ENCODE assay signal across 8 cellular contexts in the genomic region with DNA sequence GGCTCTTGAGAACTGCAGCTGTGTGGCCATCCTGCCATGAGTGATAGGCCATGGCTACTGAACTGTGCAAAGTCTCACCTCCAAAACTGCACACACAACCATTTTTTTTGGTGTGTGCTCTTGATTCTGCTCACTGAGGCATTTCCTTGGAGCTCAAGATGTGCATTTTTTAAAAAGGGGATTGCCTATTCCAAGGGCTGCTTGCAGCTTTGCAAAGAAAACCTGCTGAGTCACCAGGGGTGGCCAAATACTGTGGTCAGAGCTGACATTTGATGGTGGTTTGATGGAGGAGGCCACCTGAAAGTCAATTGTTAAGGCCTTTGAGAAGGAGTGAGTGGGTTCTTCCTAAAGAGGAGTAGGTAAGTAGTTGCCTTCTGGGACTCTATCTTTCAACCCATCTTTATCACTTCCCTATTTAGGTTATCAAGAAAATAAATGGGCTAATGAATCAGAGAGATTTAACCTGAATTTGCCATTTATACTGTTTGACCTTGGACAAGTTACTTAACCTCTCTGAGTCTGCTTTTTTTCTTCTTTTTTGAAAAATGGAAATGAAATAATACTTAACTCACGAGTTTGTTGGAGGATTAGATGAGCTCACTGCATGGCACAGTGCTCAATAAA.
DNase-seq lines count a peak whose midpoint lies in the region; ATAC-seq, FAIRE-seq and TF ChIP-seq lines count a peak whose summit lies in the region.

No MANE protein-coding gene starts in this region.

- H2BK5ac ChIP-seq in H1 (ENCODE audit: low read depth, low read length) = no peak overlapping the region

- peak overlapping the region; percentile 13 for H3K56ac ChIP-seq in H1 (replicated peaks; ENCODE audit: insufficient read length, low read depth, low read length)

- H3K14ac ChIP-seq in H1 (ENCODE audit: insufficient read length) = no peak overlapping the region

- no peak overlapping the region for H2BK120ac ChIP-seq in H1 (replicated peaks; ENCODE audit: low read depth, low read length)

- H3K36me3 ChIP-seq in H1 (ENCODE audit: control insufficient read depth in 2 of 4, insufficient read depth in 4 of 4, low read length in 3 of 4) (no peaks in the 10 kb centered on the region), vagina (no peaks in the 10 kb centered on the region), tibial nerve (no peaks in the 10 kb centered on the region), gastroesophageal sphincter (no peaks in the 10 kb centered on the region)

- no peak overlapping the region for H2BK12ac ChIP-seq in H1 (ENCODE audit: low read depth, low read length)

- no peak for TF ChIP-seq CTCF in GM13976 (IDR thresholded peaks at IDR 0.05; ENCODE audit: borderline replicate concordance, control extremely low read depth, extremely low read depth, insufficient read depth, missing control alignments)
- no peak for TF ChIP-seq CTCF in H1 (IDR thresholded peaks at IDR 0.05; ENCODE audit: control extremely low read depth in 1 of 3, insufficient read depth in 1 of 3, low read depth in 1 of 3, low read length in 3 of 3)
- TF ChIP-seq CTCF in vagina (IDR thresholded peaks at IDR 0.05) = no peak
- no peak for TF ChIP-seq CTCF in tibial nerve (IDR thresholded peaks at IDR 0.05)
- TF ChIP-seq CTCF in gastroesophageal sphincter (IDR thresholded peaks at IDR 0.05) = no peak

- no peak overlapping the region for H4K5ac ChIP-seq in H1 (ENCODE audit: insufficient read length, low read depth, low read length)

- H2BK20ac ChIP-seq in H1 (ENCODE audit: low read length) = no peak overlapping the region

- H2AFZ ChIP-seq in H1 (ENCODE audit: low read length) = 0 out of 2 replicates have a peak overlapping the region, but pooled peaks have one; percentile 64

- no peaks in the 10 kb centered on the region for H3K27me3 ChIP-seq in H1 (replicated peaks in 1 of 4; ENCODE audit: control insufficient read depth in 3 of 4, extremely low read depth in 1 of 4, insufficient read depth in 3 of 4, low read length in 3 of 4)
- H3K27me3 ChIP-seq in vagina = no peaks in the 10 kb centered on the region
- H3K27me3 ChIP-seq in tibial nerve = no peaks in the 10 kb centered on the region
- H3K27me3 ChIP-seq in gastroesophageal sphincter = no peaks in the 10 kb centered on the region

- no peak for FAIRE-seq in H1 (lab: Jason Lieb, UNC)

- TF ChIP-seq POLR2A in H1 (IDR thresholded peaks at IDR 0.05; ENCODE audit: control extremely low read depth in 1 of 2, low read depth in 2 of 2, low read length in 2 of 2) (no peak), vagina (IDR thresholded peaks at IDR 0.05) (no peak), tibial nerve (IDR thresholded peaks at IDR 0.05) (no peak), gastroesophageal sphincter (IDR thresholded peaks at IDR 0.05) (no peak)

- H4K20me1 ChIP-seq in H1 (replicated peaks in 1 of 2; ENCODE audit: control insufficient read depth in 1 of 2, insufficient read depth in 2 of 2, low read length in 2 of 2) = no peaks in the 10 kb centered on the region

- H3K79me2 ChIP-seq in H1 (ENCODE audit: control insufficient read depth in 1 of 2, insufficient read depth in 2 of 2, low read length in 2 of 2) = no peaks in the 10 kb centered on the region

- no peak overlapping the region for H2AK5ac ChIP-seq in H1 (ENCODE audit: low read depth, low read length)

- in situ Hi-C loops in GM13976 (cut with MboI; ENCODE audit: low sequenced_read_pairs, unreplicated experiment) = no loop called here

- H3K27ac ChIP-seq in H1 (ENCODE audit: low read depth, low read length) (no peak overlapping the region), vagina (no peak overlapping the region), tibial nerve (no peak overlapping the region), gastroesophageal sphincter (no peak overlapping the region)

- H3K23me2 ChIP-seq in H1 (ENCODE audit: low read depth, low read length) = no peaks in the 10 kb centered on the region

- ATAC-seq in GM21526 (IDR thresholded peaks at IDR 0.05; ENCODE audit: low FRiP score, unreplicated experiment) = peak; percentile 82
- ATAC-seq in esophagus mucosa = no peak
- no peak for ATAC-seq in gastroesophageal sphincter

- POLR2A ChIA-PET in H1 (lab: Charles Lee; ENCODE audit: partially characterized antibody) = no interaction called here

- TF ChIP-seq EP300 in H1 (IDR thresholded peaks at IDR 0.05; ENCODE audit: borderline replicate concordance in 1 of 2, low read depth in 2 of 2, low read length in 2 of 2) (no peak), tibial nerve (IDR thresholded peaks at IDR 0.05) (no peak), gastroesophageal sphincter (IDR thresholded peaks at IDR 0.05) (no peak)

- CTCF ChIA-PET in H1 (lab: Charles Lee; ENCODE audit: partially characterized antibody) = interaction anchor here (0.9 to 1.6 kb wide), 2 partner anchors 9 to 38 kb away, joined by 3 to 6 read pairs; no protein-coding TSS in a partner anchor

- no peak overlapping the region for H3K18ac ChIP-seq in H1 (ENCODE audit: extremely low read depth, low read length)

- H2BK15ac ChIP-seq in H1 (ENCODE audit: low read length) = no peak overlapping the region

- H4K8ac ChIP-seq in H1 (ENCODE audit: extremely low read depth, insufficient read depth, low read length) = no peak overlapping the region

- WGBS in H1 (ENCODE audit: extremely low coverage in 1 of 2, insufficient coverage in 1 of 2, insufficient read length in 1 of 2, insufficient replicate concordance in 2 of 2, low coverage in 1 of 2, low lambda C conversion rate in 2 of 2, missing lambda C conversion rate in 1 of 2), 2 experiments = 85% methylated on average over 1 of the region's 1 CpG; no CpG with 5 or more reads in 1 of the 2 experiments
- WGBS in tibial nerve, 2 donors = 71 to 90% methylated on average over 1 of the region's 1 CpG
- 89 to 100% methylated on average over 1 of the region's 1 CpG for WGBS in gastroesophageal sphincter (ENCODE audit: low coverage in 1 of 2), 2 donors

- H3K9ac ChIP-seq in H1 (replicated peaks in 1 of 4; ENCODE audit: extremely low read depth in 1 of 4, low read depth in 3 of 4, low read length in 3 of 4) = no peak overlapping the region

- no peaks in the 10 kb centered on the region for H3K9me3 ChIP-seq in H1 (ENCODE audit: insufficient read depth in 2 of 2, low read depth in 1 of 2, low read length in 1 of 2)
- no peaks in the 10 kb centered on the region for H3K9me3 ChIP-seq in vagina
- H3K9me3 ChIP-seq in tibial nerve = no peaks in the 10 kb centered on the region
- H3K9me3 ChIP-seq in gastroesophageal sphincter = no peaks in the 10 kb centered on the region

- intact Hi-C loops in vagina (cut with DNase I) = no loop called here

- no peak overlapping the region for H4K91ac ChIP-seq in H1 (replicated peaks; ENCODE audit: insufficient read length, low read length)

- DNase-seq in GM13976 (ENCODE audit: low spot score) = peak; percentile 57
- peak; percentile 40 for DNase-seq in HK-2 (ENCODE audit: unreplicated experiment)
- DNase-seq in H1 (ENCODE audit: low read depth in 1 of 2, low spot score in 2 of 2) = no peak
- no peak for DNase-seq in vagina (ENCODE audit: extremely low spot score in 2 of 2)
- no peak for DNase-seq in tibial nerve (ENCODE audit: low spot score in 2 of 2)

- H3K4me3 ChIP-seq in H1 (ENCODE audit: extremely low read depth in 1 of 4, insufficient read depth in 2 of 4, low read depth in 3 of 4, low read length in 4 of 4) (no peak overlapping the region), vagina (no peak overlapping the region), tibial nerve (no peak overlapping the region), gastroesophageal sphincter (no peak overlapping the region)

- no peak overlapping the region for H3K4me2 ChIP-seq in H1 (ENCODE audit: insufficient read depth in 1 of 2, low read depth in 2 of 2, low read length in 2 of 2)

- H3K4ac ChIP-seq in H1 (replicated peaks; ENCODE audit: insufficient read length, low read depth, low read length) = no peak overlapping the region

- H3K79me1 ChIP-seq in H1 (ENCODE audit: low read depth, low read length) = no peaks in the 10 kb centered on the region

- no peak overlapping the region for H3K23ac ChIP-seq in H1 (ENCODE audit: insufficient read length)

- TF ChIP-seq RAD21 in H1 (IDR thresholded peaks at IDR 0.05 in 1 of 2, conservative IDR thresholded peaks at IDR 0.05 in 1 of 2; ENCODE audit: low read depth in 2 of 2, low read length in 2 of 2) = no peak

- H3K4me1 ChIP-seq in H1 (replicated peaks in 1 of 4; ENCODE audit: control insufficient read depth in 3 of 4, insufficient read depth in 4 of 4, low read length in 3 of 4) = no peaks in the 10 kb centered on the region; a peak in 2 of 7 replicates
- no peaks in the 10 kb centered on the region for H3K4me1 ChIP-seq in vagina
- no peaks in the 10 kb centered on the region for H3K4me1 ChIP-seq in tibial nerve
- no peaks in the 10 kb centered on the region for H3K4me1 ChIP-seq in gastroesophageal sphincter

TF ChIP-seq in H1, 55 proteins besides CTCF, POLR2A, EP300 and RAD21:
- TF ChIP-seq MAFK (IDR thresholded peaks at IDR 0.05; ENCODE audit: low read depth, low read length) (peak; percentile 27; the same call in 1 of the 2 replicates), RXRA (IDR thresholded peaks at IDR 0.05; ENCODE audit: insufficient read depth, low read depth, low read length) (no peak), KDM1A (IDR thresholded peaks at IDR 0.05; ENCODE audit: borderline replicate concordance, low read length) (peak; percentile 13; the same call in 1 of the 2 replicates), BACH1 (IDR thresholded peaks at IDR 0.05; ENCODE audit: low read length) (0 out of 2 replicates have a peak, but pooled peaks have one; percentile 28), TAF7 (optimal IDR thresholded peaks at IDR 0.05; ENCODE audit: borderline replicate concordance, low read depth, low read length) (no peak), ASH2L (IDR thresholded peaks at IDR 0.05; ENCODE audit: low read length) (no peak)

Comparison
In these comparisons a context has a peak if more than half of its experiments do, and no peak if none do; other contexts are left out.
1. DNase-seq: peak in GM13976 (single experiment) and HK-2 (single experiment); none in H1 (0 of 2), vagina (0 of 2) and tibial nerve (0 of 2).